25 cellular contexts compared by ENCODE assay signal in genomic region chr9:2496934-2497333, GRCh38.
DNase-seq lines count a peak whose midpoint lies in the region; ATAC-seq and TF ChIP-seq lines count a peak whose summit lies in the region.
"Had no signal": no experiment of that assay in that cellular context is flagged by ENCODE, and none has a peak within 500 bp of the region (broad histone marks: within the 10 kb centered on the region; RNA-seq: fewer than 3 reads in every experiment).

No MANE protein-coding gene starts in this region.

- H3K4me3 Mint-ChIP-seq in nephron, result no peak overlapping the region
- H3K4me3 Mint-ChIP-seq in activated naive CD8-positive, alpha-beta T cell treated with anti-CD3 and anti-CD28 coated beads, Interleukin-2, amount 50 U/mL, for 24 hours, result no peak overlapping the region
- H3K4me3 Mint-ChIP-seq: CD8-positive, alpha-beta T cell had no signal

- H3K27me3 ChIP-seq in transverse colon, result no peaks in the 10 kb centered on the region
- H3K27me3 ChIP-seq: BLaER1 treated with 17β-estradiol and CSF1 and Interleukin-3, amounts not matched to agents 10 nM and 100 nM; MG63; Peyer's patch; SJSA1 had no signal

- TF ChIP-seq EP300 in transverse colon (IDR thresholded peaks at IDR 0.05; ENCODE audit: low read depth), result no peak

- ATAC-seq in Right ventricle myocardium inferior (peak; percentile 70), left cardiac atrium (peak; percentile 66 to 74), GM21529 (IDR thresholded peaks at IDR 0.05; ENCODE audit: unreplicated experiment) (no peak)
- ATAC-seq in activated naive CD8-positive, alpha-beta T cell treated with anti-CD3 and anti-CD28 coated beads, Interleukin-2, amount 50 U/mL, for 24 hours, result no peak
- ATAC-seq: CD8-positive, alpha-beta T cell had no signal

- H3K4me1 ChIP-seq in transverse colon, result peaks cover 0 to 12% (median 10%) of the 10 kb centered on the region in 4 donors
- H3K4me1 ChIP-seq: BLaER1 treated with 17β-estradiol and CSF1 and Interleukin-3, amounts not matched to agents 10 nM and 100 nM had no signal

- no peaks in the 10 kb centered on the region for H3K27me3 Mint-ChIP-seq in nephron (ENCODE audit: low read depth)
- no peaks in the 10 kb centered on the region for H3K27me3 Mint-ChIP-seq in activated naive CD8-positive, alpha-beta T cell treated with anti-CD3 and anti-CD28 coated beads, Interleukin-2, amount 50 U/mL, for 24 hours

- no peak for TF ChIP-seq CTCF in nephron (IDR thresholded peaks at IDR 0.05; ENCODE audit: unreplicated experiment in 3 of 3)
- no peak for TF ChIP-seq CTCF in transverse colon (IDR thresholded peaks at IDR 0.05)

- H3K9me3 Mint-ChIP-seq in nephron, result no peaks in the 10 kb centered on the region
- H3K9me3 Mint-ChIP-seq in activated naive CD8-positive, alpha-beta T cell treated with anti-CD3 and anti-CD28 coated beads, Interleukin-2, amount 50 U/mL, for 24 hours, result no peaks in the 10 kb centered on the region
- H3K9me3 Mint-ChIP-seq: CD8-positive, alpha-beta T cell had no signal

- DNase-seq in Right ventricle myocardium inferior (ENCODE audit: missing footprints) (no peak), cardiac septum (ENCODE audit: low spot score) (no peak), left cardiac atrium (no peak), transverse colon (no peak), HPDE6-E6E7 (ENCODE audit: extremely low spot score) (no peak)
- no peak for DNase-seq in activated naive CD8-positive, alpha-beta T cell treated with anti-CD3 and anti-CD28 coated beads, Interleukin-2, amount 50 U/mL, for 24 hours
- DNase-seq: ACHN; Calu3; CD8-positive, alpha-beta T cell; DMS153; GDM1; Kasumi-1; MG63; NCI-H1417; NCI-H1694 treated with DMSO at 0.1 percent for 48 hours; NCI-H2081 treated with DMSO at 0.1 percent for 48 hours; NCI-H2171 treated with DMSO at 0.1 percent for 48 hours; NCI-H446; NCI-H526; Peyer's patch had no signal

- H3K4me1 Mint-ChIP-seq in nephron, result peaks cover 61% of the 10 kb centered on the region
- H3K4me1 Mint-ChIP-seq in activated naive CD8-positive, alpha-beta T cell treated with anti-CD3 and anti-CD28 coated beads, Interleukin-2, amount 50 U/mL, for 24 hours, result no peaks in the 10 kb centered on the region

- in situ Hi-C loops in transverse colon (cut with MboI; ENCODE audit: low pct_ligation_motif_present in 1 of 4, low pct_unique_long_range_greater_than_20kb in 1 of 4, low sequenced_read_pairs in 3 of 4), result no loop called here

- no peaks in the 10 kb centered on the region for H3K36me3 Mint-ChIP-seq in nephron (ENCODE audit: low read depth)
- no peaks in the 10 kb centered on the region for H3K36me3 Mint-ChIP-seq in activated naive CD8-positive, alpha-beta T cell treated with anti-CD3 and anti-CD28 coated beads, Interleukin-2, amount 50 U/mL, for 24 hours (ENCODE audit: low read depth)
- H3K36me3 Mint-ChIP-seq: CD8-positive, alpha-beta T cell had no signal

- H3K9me3 ChIP-seq in transverse colon, result no peaks in the 10 kb centered on the region
- H3K9me3 ChIP-seq: BLaER1 treated with 17β-estradiol and CSF1 and Interleukin-3, amounts not matched to agents 10 nM and 100 nM; MG63; Peyer's patch; SJSA1 had no signal

- H3K27ac ChIP-seq in transverse colon, result no peak overlapping the region
- H3K27ac ChIP-seq: 22Rv1; BLaER1 treated with 17β-estradiol and CSF1 and Interleukin-3, amounts not matched to agents 10 nM and 100 nM; Peyer's patch; SJSA1 had no signal

- intact Hi-C loops in Right ventricle myocardium inferior (cut with DNase I) (loop anchor here (5.0 kb wide), 1 partner anchor 230 kb away; no protein-coding TSS in a partner anchor), cardiac septum (cut with DNase I) (loop anchor here (1.0 to 5.0 kb wide), 4 partner anchors 62 to 320 kb away; partner anchors contain the start of gene VLDLR), left cardiac atrium (cut with DNase I) (loop anchor here (5.0 to 10.0 kb wide), 3 partner anchors 75 to 308 kb away; partner anchors contain the start of gene VLDLR (in 2 of the 2)), transverse colon (cut with DNase I; ENCODE audit: low total_unique reads) (no loop called here)

- H3K4me3 ChIP-seq in transverse colon, result no peak overlapping the region
- H3K4me3 ChIP-seq: BLaER1 treated with 17β-estradiol and CSF1 and Interleukin-3, amounts not matched to agents 10 nM and 100 nM; MG63; Peyer's patch; SJSA1 had no signal

- no peaks in the 10 kb centered on the region for H3K36me3 ChIP-seq in transverse colon
- H3K36me3 ChIP-seq: MG63, Peyer's patch, SJSA1 had no signal

- H3K27ac Mint-ChIP-seq in nephron, result peak overlapping the region in 2 of 3 experiments; percentile 42 to 98
- no peak overlapping the region for H3K27ac Mint-ChIP-seq in activated naive CD8-positive, alpha-beta T cell treated with anti-CD3 and anti-CD28 coated beads, Interleukin-2, amount 50 U/mL, for 24 hours
- H3K27ac Mint-ChIP-seq: CD8-positive, alpha-beta T cell had no signal

- TF ChIP-seq POLR2A in transverse colon (IDR thresholded peaks at IDR 0.05), result no peak

Comparison
In these comparisons a context has a peak if more than half of its experiments do, and no peak if none do; other contexts are left out.
1. ATAC-seq: peak in Right ventricle myocardium inferior (single experiment) and left cardiac atrium (2 of 2); none in GM21529 (single experiment) and activated naive CD8-positive, alpha-beta T cell treated with anti-CD3 and anti-CD28 coated beads, Interleukin-2, amount 50 U/mL, for 24 hours (single experiment).